1 cellular context compared by ENCODE assay signal in the genomic region with DNA sequence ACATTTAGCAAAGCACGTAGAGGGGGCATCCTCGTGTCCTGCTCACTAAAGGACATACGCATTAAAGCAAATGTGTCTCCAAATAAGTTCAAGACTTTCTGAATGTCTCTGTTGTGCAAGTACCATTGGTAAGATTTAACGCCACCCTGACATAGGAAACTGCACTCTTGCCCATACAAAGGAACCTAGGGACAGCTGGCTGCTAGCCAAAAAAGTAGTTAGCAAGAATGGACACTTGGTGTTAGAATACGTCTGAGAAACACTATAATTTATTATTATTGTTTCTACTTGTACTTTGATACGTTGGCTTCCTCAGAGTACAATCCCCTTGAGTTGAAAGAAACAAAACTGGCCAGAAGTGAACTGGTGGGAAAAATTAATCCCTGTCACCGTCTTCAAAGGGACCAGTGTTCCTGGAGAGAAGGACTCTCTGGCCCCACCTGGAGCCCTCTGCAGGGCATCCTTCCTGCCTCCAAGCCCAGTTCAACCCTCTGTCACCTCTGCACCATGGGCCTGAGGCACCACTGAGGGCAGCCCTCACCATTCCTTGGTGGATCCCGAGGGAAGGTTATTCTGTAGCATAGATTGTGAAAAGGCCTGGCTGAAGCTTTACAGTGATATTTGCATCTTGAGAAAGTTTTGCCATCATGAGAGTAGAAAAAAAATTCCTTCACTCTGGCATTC.
TF ChIP-seq lines count a peak whose summit lies in the region.

No MANE protein-coding gene starts in this region.

TF ChIP-seq in GM23338, 12 proteins besides CTCF, POLR2A, EP300 and RAD21 (continued from another document):
- TF ChIP-seq, protein P1, sequence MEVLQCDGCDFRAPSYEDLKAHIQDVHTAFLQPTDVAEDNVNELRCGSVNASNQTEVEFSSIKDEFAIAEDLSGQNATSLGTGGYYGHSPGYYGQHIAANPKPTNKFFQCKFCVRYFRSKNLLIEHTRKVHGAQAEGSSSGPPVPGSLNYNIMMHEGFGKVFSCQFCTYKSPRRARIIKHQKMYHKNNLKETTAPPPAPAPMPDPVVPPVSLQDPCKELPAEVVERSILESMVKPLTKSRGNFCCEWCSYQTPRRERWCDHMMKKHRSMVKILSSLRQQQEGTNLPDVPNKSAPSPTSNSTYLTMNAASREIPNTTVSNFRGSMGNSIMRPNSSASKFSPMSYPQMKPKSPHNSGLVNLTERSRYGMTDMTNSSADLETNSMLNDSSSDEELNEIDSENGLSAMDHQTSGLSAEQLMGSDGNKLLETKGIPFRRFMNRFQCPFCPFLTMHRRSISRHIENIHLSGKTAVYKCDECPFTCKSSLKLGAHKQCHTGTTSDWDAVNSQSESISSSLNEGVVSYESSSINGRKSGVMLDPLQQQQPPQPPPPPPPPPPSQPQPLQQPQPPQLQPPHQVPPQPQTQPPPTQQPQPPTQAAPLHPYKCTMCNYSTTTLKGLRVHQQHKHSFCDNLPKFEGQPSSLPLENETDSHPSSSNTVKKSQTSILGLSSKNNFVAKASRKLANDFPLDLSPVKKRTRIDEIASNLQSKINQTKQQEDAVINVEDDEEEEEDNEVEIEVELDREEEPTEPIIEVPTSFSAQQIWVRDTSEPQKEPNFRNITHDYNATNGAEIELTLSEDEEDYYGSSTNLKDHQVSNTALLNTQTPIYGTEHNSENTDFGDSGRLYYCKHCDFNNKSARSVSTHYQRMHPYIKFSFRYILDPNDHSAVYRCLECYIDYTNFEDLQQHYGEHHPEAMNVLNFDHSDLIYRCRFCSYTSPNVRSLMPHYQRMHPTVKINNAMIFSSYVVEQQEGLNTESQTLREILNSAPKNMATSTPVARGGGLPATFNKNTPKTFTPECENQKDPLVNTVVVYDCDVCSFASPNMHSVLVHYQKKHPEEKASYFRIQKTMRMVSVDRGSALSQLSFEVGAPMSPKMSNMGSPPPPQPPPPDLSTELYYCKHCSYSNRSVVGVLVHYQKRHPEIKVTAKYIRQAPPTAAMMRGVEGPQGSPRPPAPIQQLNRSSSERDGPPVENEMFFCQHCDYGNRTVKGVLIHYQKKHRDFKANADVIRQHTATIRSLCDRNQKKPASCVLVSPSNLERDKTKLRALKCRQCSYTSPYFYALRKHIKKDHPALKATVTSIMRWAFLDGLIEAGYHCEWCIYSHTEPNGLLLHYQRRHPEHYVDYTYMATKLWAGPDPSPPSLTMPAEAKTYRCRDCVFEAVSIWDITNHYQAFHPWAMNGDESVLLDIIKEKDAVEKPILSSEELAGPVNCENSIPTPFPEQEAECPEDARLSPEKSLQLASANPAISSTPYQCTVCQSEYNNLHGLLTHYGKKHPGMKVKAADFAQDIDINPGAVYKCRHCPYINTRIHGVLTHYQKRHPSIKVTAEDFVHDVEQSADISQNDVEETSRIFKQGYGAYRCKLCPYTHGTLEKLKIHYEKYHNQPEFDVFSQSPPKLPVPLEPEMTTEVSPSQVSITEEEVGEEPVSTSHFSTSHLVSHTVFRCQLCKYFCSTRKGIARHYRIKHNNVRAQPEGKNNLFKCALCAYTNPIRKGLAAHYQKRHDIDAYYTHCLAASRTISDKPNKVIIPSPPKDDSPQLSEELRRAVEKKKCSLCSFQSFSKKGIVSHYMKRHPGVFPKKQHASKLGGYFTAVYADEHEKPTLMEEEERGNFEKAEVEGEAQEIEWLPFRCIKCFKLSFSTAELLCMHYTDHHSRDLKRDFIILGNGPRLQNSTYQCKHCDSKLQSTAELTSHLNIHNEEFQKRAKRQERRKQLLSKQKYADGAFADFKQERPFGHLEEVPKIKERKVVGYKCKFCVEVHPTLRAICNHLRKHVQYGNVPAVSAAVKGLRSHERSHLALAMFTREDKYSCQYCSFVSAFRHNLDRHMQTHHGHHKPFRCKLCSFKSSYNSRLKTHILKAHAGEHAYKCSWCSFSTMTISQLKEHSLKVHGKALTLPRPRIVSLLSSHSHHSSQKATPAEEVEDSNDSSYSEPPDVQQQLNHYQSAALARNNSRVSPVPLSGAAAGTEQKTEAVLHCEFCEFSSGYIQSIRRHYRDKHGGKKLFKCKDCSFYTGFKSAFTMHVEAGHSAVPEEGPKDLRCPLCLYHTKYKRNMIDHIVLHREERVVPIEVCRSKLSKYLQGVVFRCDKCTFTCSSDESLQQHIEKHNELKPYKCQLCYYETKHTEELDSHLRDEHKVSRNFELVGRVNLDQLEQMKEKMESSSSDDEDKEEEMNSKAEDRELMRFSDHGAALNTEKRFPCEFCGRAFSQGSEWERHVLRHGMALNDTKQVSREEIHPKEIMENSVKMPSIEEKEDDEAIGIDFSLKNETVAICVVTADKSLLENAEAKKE (CRISPR knock-in tag; IDR thresholded peaks at IDR 0.05): no peak
- TF ChIP-seq, protein P2, sequence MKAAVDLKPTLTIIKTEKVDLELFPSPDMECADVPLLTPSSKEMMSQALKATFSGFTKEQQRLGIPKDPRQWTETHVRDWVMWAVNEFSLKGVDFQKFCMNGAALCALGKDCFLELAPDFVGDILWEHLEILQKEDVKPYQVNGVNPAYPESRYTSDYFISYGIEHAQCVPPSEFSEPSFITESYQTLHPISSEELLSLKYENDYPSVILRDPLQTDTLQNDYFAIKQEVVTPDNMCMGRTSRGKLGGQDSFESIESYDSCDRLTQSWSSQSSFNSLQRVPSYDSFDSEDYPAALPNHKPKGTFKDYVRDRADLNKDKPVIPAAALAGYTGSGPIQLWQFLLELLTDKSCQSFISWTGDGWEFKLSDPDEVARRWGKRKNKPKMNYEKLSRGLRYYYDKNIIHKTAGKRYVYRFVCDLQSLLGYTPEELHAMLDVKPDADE (IDR thresholded peaks at IDR 0.05): no peak
- TF ChIP-seq, protein P3, sequence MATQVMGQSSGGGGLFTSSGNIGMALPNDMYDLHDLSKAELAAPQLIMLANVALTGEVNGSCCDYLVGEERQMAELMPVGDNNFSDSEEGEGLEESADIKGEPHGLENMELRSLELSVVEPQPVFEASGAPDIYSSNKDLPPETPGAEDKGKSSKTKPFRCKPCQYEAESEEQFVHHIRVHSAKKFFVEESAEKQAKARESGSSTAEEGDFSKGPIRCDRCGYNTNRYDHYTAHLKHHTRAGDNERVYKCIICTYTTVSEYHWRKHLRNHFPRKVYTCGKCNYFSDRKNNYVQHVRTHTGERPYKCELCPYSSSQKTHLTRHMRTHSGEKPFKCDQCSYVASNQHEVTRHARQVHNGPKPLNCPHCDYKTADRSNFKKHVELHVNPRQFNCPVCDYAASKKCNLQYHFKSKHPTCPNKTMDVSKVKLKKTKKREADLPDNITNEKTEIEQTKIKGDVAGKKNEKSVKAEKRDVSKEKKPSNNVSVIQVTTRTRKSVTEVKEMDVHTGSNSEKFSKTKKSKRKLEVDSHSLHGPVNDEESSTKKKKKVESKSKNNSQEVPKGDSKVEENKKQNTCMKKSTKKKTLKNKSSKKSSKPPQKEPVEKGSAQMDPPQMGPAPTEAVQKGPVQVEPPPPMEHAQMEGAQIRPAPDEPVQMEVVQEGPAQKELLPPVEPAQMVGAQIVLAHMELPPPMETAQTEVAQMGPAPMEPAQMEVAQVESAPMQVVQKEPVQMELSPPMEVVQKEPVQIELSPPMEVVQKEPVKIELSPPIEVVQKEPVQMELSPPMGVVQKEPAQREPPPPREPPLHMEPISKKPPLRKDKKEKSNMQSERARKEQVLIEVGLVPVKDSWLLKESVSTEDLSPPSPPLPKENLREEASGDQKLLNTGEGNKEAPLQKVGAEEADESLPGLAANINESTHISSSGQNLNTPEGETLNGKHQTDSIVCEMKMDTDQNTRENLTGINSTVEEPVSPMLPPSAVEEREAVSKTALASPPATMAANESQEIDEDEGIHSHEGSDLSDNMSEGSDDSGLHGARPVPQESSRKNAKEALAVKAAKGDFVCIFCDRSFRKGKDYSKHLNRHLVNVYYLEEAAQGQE (IDR thresholded peaks at IDR 0.05; ENCODE audit: unreplicated experiment): no peak
